In the genomic region with DNA sequence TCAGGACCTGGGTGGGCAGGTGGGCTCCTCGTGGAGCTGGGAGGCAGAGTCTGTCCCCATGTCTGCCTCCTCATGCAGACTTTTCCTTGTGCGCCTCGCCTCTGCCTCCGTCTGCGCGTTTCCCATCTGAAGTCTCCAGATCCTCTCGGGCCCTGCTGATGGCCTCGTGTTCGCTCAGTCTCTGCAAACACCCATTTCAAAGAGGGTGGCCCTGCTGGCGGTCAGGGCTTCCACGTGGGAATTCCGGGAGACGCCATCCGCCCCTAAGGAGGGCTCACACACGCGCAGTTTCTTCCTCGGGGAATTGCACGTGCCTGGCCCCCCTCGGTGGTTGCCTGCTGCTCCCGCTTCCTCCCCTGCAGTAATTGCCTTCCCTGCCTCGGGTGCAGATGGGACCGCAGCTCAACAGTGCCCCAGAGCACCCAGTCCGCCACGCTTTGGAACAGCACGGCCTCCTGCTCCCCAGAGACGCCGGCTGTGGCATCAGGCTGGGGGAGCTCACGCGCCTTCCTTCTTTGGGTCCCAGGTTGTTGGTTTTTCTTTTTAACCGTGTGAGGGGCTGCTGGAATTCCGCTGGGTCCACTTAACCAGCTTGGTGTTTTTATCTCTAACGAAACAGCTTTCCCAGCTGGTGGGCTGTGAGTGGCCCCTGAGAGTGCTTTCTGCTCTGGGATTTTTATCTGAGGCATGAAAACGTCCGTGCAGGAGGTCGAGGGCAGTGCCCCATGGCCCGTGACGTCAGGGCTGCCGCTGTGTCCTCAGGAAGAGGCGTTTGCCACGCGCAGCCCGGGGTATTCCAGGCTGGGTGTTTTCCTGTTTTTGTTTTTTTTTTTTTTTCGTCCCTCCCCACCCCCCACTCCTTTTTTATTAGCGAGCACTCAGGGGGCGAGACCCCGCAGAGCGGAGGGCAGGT, we compare ENCODE assay signal across 14 cellular contexts. TPM values are rescaled to one million over a fixed set of nuclear protein-coding genes. Genes with fewer than 3 reads are reported as not detected.
A peak's percentile ranks its signal among the peaks of the same experiment; 100 is the strongest.
DNase-seq lines count a peak whose midpoint lies in the region; ATAC-seq and TF ChIP-seq lines count a peak whose summit lies in the region.
"Had no signal": no experiment of that assay in that cellular context is flagged by ENCODE, and none has a peak within 500 bp of the region (broad histone marks: within the 10 kb centered on the region; RNA-seq: fewer than 3 reads in every experiment).

No MANE protein-coding gene starts in this region.

- H3K36me3 ChIP-seq in SK-N-MC (ENCODE audit: insufficient read depth, low read length) = no peaks in the 10 kb centered on the region; the same call in 1 of the 2 replicates
- peaks cover 3 to 27% (median 8%) of the 10 kb centered on the region in 3 donors for H3K36me3 ChIP-seq in esophagus squamous epithelium

- 77% methylated on average over 47 of the region's 47 CpGs for WGBS in right cardiac atrium
- WGBS in esophagus squamous epithelium, 2 donors = 82 to 93% methylated on average over 24 to 27 of the region's 47 CpGs

- no peak for TF ChIP-seq POLR2A in NB4 (IDR thresholded peaks at IDR 0.05; ENCODE audit: extremely low read depth, insufficient read length)
- TF ChIP-seq POLR2A in esophagus squamous epithelium (IDR thresholded peaks at IDR 0.05) = no peak

- H3K27me3 ChIP-seq in right cardiac atrium (ENCODE audit: control insufficient read depth, insufficient read depth) (no peaks in the 10 kb centered on the region), esophagus squamous epithelium (no peaks in the 10 kb centered on the region)
- H3K27me3 ChIP-seq: pancreas had no signal

- DNase-seq in NB4 (ENCODE audit: low read depth) (peak; percentile 81), SK-N-MC (ENCODE audit: low read depth, low spot score) (no peak), right cardiac atrium (peak in 2 of 3 donors; percentile 61 to 72), posterior vena cava (ENCODE audit: low spot score) (peak; percentile 76), cerebellar cortex (ENCODE audit: low spot score) (no peak), medulla oblongata (ENCODE audit: extremely low spot score) (no peak), esophagus squamous epithelium (lab: John Stamatoyannopoulos, UW) (no peak)
- DNase-seq: activated CD8-positive, alpha-beta memory T cell treated with anti-CD3 and anti-CD28 coated beads, Interleukin-2, amount 10 ng/mL, durations not matched to agents 7 days and 5 days; Calu3; hippocampal formation; stimulated activated CD8-positive, alpha-beta memory T cell treated with anti-CD3 and anti-CD28 coated beads, Interleukin-4, amount 100 ng/mL, for 48 hours; substantia nigra had no signal

- TF ChIP-seq CTCF in NB4 (IDR thresholded peaks at IDR 0.05; ENCODE audit: low read depth, low read length) = no peak
- TF ChIP-seq CTCF in esophagus squamous epithelium (IDR thresholded peaks at IDR 0.05) = no peak

- intact Hi-C loops in right cardiac atrium (cut with DNase I) (no loop called here), posterior vena cava (cut with DNase I) (no loop called here), esophagus squamous epithelium (cut with DNase I) (no loop called here)

- H3K9me3 ChIP-seq in SK-N-MC (ENCODE audit: low read depth, low read length) = no peaks in the 10 kb centered on the region
- no peaks in the 10 kb centered on the region for H3K9me3 ChIP-seq in right cardiac atrium (ENCODE audit: control insufficient read depth, low read length)
- H3K9me3 ChIP-seq in esophagus squamous epithelium = no peaks in the 10 kb centered on the region
- H3K9me3 ChIP-seq: pancreas had no signal

- no peak overlapping the region for H3K9ac ChIP-seq in SK-N-MC (ENCODE audit: insufficient read length)

- peak in 1 of 2 donors; percentile 48 for ATAC-seq in right cardiac atrium
- ATAC-seq: activated CD8-positive, alpha-beta memory T cell treated with anti-CD3 and anti-CD28 coated beads, Interleukin-2, amount 10 ng/mL, durations not matched to agents 7 days and 5 days; pancreas had no signal

- peak overlapping the region; percentile 6 for H3K4me3 ChIP-seq in NB4 (ENCODE audit: low read depth, low read length)
- H3K4me3 ChIP-seq in SK-N-MC = peak overlapping the region; percentile 58
- H3K4me3 ChIP-seq in right cardiac atrium (ENCODE audit: low read length) = no peak overlapping the region
- no peak overlapping the region for H3K4me3 ChIP-seq in esophagus squamous epithelium
- H3K4me3 ChIP-seq: pancreas, smooth muscle cell had no signal

- no peak overlapping the region for H3K27ac ChIP-seq in SK-N-MC
- no peak overlapping the region for H3K27ac ChIP-seq in right cardiac atrium (ENCODE audit: low read length)
- H3K27ac ChIP-seq in esophagus squamous epithelium = no peak overlapping the region
- H3K27ac ChIP-seq: pancreas had no signal

- no peaks in the 10 kb centered on the region for H3K4me1 ChIP-seq in right cardiac atrium (ENCODE audit: control insufficient read depth, insufficient read depth, low read length)
- peaks cover 0 to 8% (median 4%) of the 10 kb centered on the region in 3 donors for H3K4me1 ChIP-seq in esophagus squamous epithelium
- H3K4me1 ChIP-seq: pancreas had no signal

RNA-seq across cellular contexts. Expression of gene NFATC1, which starts 16.1 kb away (rescaled TPM):
- total RNA-seq in right cardiac atrium (10 to 100 TPM; 20.1 to 25.3 (median 20.8) TPM), posterior vena cava (10 to 100 TPM; 23.9 to 26.9 TPM), esophagus squamous epithelium (1 to 10 TPM in 3 of 4 donors, under 1 TPM in 1; 0.79 to 4.8 (median 2.6) TPM)
- polyA plus RNA-seq in right cardiac atrium = 14.7 TPM

Comparison
In these comparisons a context has a peak if more than half of its experiments do, and no peak if none do; other contexts are left out.
1. DNase-seq: peak in NB4 (single experiment), right cardiac atrium (2 of 3) and posterior vena cava (single experiment); none in SK-N-MC (single experiment), cerebellar cortex (single experiment), medulla oblongata (single experiment) and esophagus squamous epithelium (single experiment).
2. H3K4me3 ChIP-seq: peak in NB4 (single experiment) and SK-N-MC (single experiment); none in right cardiac atrium (single experiment) and esophagus squamous epithelium (0 of 4).